Comparison of ENCODE assay signal across 16 cellular contexts in genomic region chr3:51622402-51622801, GRCh38. TPM values are rescaled to one million over a fixed set of nuclear protein-coding genes. Genes with fewer than 3 reads are reported as not detected.
DNase-seq lines count a peak whose midpoint lies in the region; ATAC-seq, FAIRE-seq and TF ChIP-seq lines count a peak whose summit lies in the region.
"Had no signal": no experiment of that assay in that cellular context is flagged by ENCODE, and none has a peak within 500 bp of the region (broad histone marks: within the 10 kb centered on the region; RNA-seq: fewer than 3 reads in every experiment).

No MANE protein-coding gene starts in this region.

- H3K4me1 Mint-ChIP-seq in T-helper 2 cell treated with Interferon-gamma antibody and Interleukin-4, amounts not matched to agents 5 μg/mL and 100 μg/mL, for 36 hours (ENCODE audit: low read depth) = peaks cover 7% of the 10 kb centered on the region

- H3K9me3 Mint-ChIP-seq in T-helper 2 cell treated with Interferon-gamma antibody and Interleukin-4, amounts not matched to agents 5 μg/mL and 100 μg/mL, for 36 hours = no peaks in the 10 kb centered on the region
- H3K9me3 Mint-ChIP-seq: H9 had no signal

- H3K4me3 ChIP-seq in AG09309 (ENCODE audit: control insufficient read depth, low read depth, low read length) (no peak overlapping the region), sigmoid colon (no peak overlapping the region), body of pancreas (no peak overlapping the region)
- H3K4me3 ChIP-seq: thoracic aorta had no signal

- TF ChIP-seq EP300 in sigmoid colon (IDR thresholded peaks at IDR 0.05) = no peak

- H3K27ac Mint-ChIP-seq in T-helper 2 cell treated with Interferon-gamma antibody and Interleukin-4, amounts not matched to agents 5 μg/mL and 100 μg/mL, for 36 hours = no peak overlapping the region
- H3K27ac Mint-ChIP-seq: activated CD4-positive, alpha-beta T cell treated with anti-CD3 and anti-CD28 coated beads for 36 hours; activated naive CD8-positive, alpha-beta T cell; B cell had no signal

- 86 to 92% methylated on average over 3 of the region's 3 CpGs for WGBS in sigmoid colon, 2 donors
- 91 to 98% methylated on average over 3 of the region's 3 CpGs for WGBS in body of pancreas, 2 donors

- peak overlapping the region; percentile 68 to 81 (median 78) for H3K27ac ChIP-seq in sigmoid colon
- peak overlapping the region in 1 of 4 donors; percentile 69 for H3K27ac ChIP-seq in body of pancreas
- H3K27ac ChIP-seq: thoracic aorta had no signal

- H3K4me1 ChIP-seq in sigmoid colon (peaks cover 0 to 57% (median 40%) of the 10 kb centered on the region in 4 donors), body of pancreas (peaks cover 28% of the 10 kb centered on the region)

- no peak for TF ChIP-seq POLR2A in sigmoid colon (IDR thresholded peaks at IDR 0.05)
- no peak for TF ChIP-seq POLR2A in body of pancreas (IDR thresholded peaks at IDR 0.05)
- TF ChIP-seq POLR2A in GM12892 (IDR thresholded peaks at IDR 0.05; ENCODE audit: low read depth, low read length) = no peak

- H3K36me3 ChIP-seq in sigmoid colon = peaks cover 0 to under 1% (median under 1%) of the 10 kb centered on the region in 4 donors
- no peaks in the 10 kb centered on the region for H3K36me3 ChIP-seq in body of pancreas (replicated peaks in 1 of 2; ENCODE audit: insufficient read depth in 1 of 2, low read depth in 2 of 2)
- H3K36me3 ChIP-seq: thoracic aorta had no signal

- intact Hi-C loops in sigmoid colon (cut with DNase I) (loop anchor here (5.0 kb wide), 2 partner anchors 45 to 120 kb away; partner anchors contain the start of gene DCAF1), body of pancreas (cut with DNase I) (no loop called here)

- H3K4me3 Mint-ChIP-seq in T-helper 2 cell treated with Interferon-gamma antibody and Interleukin-4, amounts not matched to agents 5 μg/mL and 100 μg/mL, for 36 hours = no peak overlapping the region
- H3K4me3 Mint-ChIP-seq: activated CD4-positive, alpha-beta T cell treated with anti-CD3 and anti-CD28 coated beads for 36 hours; activated naive CD8-positive, alpha-beta T cell; B cell; H9 had no signal

- H3K36me3 Mint-ChIP-seq in T-helper 2 cell treated with Interferon-gamma antibody and Interleukin-4, amounts not matched to agents 5 μg/mL and 100 μg/mL, for 36 hours (ENCODE audit: low read depth) = peaks cover 2% of the 10 kb centered on the region
- H3K36me3 Mint-ChIP-seq: activated naive CD8-positive, alpha-beta T cell had no signal

- ATAC-seq in body of pancreas = no peak
- ATAC-seq: activated CD4-positive, alpha-beta T cell treated with anti-CD3 and anti-CD28 coated beads for 36 hours had no signal

- H3K9me3 ChIP-seq in sigmoid colon (no peaks in the 10 kb centered on the region), body of pancreas (no peaks in the 10 kb centered on the region)
- H3K9me3 ChIP-seq: thoracic aorta had no signal

- DNase-seq in AG09309 (ENCODE audit: low read depth) (peak; percentile 3), NCI-H446 treated with DMSO at 0.1 percent for 48 hours (lab: John Stamatoyannopoulos, UW) (peak; percentile 35), fibroblast of peridontal ligament (ENCODE audit: extremely low read depth) (peak; percentile 29), sigmoid colon (no peak), body of pancreas (no peak), RKO (ENCODE audit: low spot score) (no peak), GM12892 (ENCODE audit: insufficient read length) (no peak)
- no peak for DNase-seq in T-helper 2 cell treated with Interferon-gamma antibody and Interleukin-4, amounts not matched to agents 5 μg/mL and 100 μg/mL, for 36 hours (ENCODE audit: low spot score)
- DNase-seq: activated CD4-positive, alpha-beta T cell treated with anti-CD3 and anti-CD28 coated beads for 36 hours; H9; kidney; NCI-H1105; NCI-H226 had no signal

- no peaks in the 10 kb centered on the region for H3K27me3 Mint-ChIP-seq in T-helper 2 cell treated with Interferon-gamma antibody and Interleukin-4, amounts not matched to agents 5 μg/mL and 100 μg/mL, for 36 hours (ENCODE audit: low read depth)
- H3K27me3 Mint-ChIP-seq: activated CD4-positive, alpha-beta T cell treated with anti-CD3 and anti-CD28 coated beads for 36 hours; activated naive CD8-positive, alpha-beta T cell; B cell had no signal

- TF ChIP-seq CTCF in AG09309 (IDR thresholded peaks at IDR 0.05; ENCODE audit: control insufficient read depth, insufficient read depth, low read depth, low read length, missing control alignments) (no peak), sigmoid colon (IDR thresholded peaks at IDR 0.05) (no peak), body of pancreas (IDR thresholded peaks at IDR 0.05) (no peak)

- FAIRE-seq in GM12892 (lab: Jason Lieb, UNC) = no peak
- FAIRE-seq: kidney had no signal

- H3K27me3 ChIP-seq in sigmoid colon (no peaks in the 10 kb centered on the region), body of pancreas (no peaks in the 10 kb centered on the region)

RNA-seq across cellular contexts. Expression of gene TEX264, which starts 48.6 kb away (rescaled TPM):
- total RNA-seq in sigmoid colon (10 to 100 TPM; 43.2 to 72.4 (median 70.2) TPM), body of pancreas (10 to 100 TPM; 41.2 to 44.1 TPM)
- 10 to 100 TPM; 23.4 to 79.7 (median 30.7) TPM for polyA plus RNA-seq in sigmoid colon
- polyA plus RNA-seq in GM12892 (2012; ENCODE audit: missing spikeins) = 23.9 TPM

Comparison
In these comparisons a context has a peak if more than half of its experiments do, and no peak if none do; other contexts are left out.
1. DNase-seq: peak in AG09309 (single experiment), NCI-H446 treated with DMSO at 0.1 percent for 48 hours (single experiment) and fibroblast of peridontal ligament (single experiment); none in sigmoid colon (single experiment), body of pancreas (0 of 4), RKO (single experiment), T-helper 2 cell treated with Interferon-gamma antibody and Interleukin-4, amounts not matched to agents 5 μg/mL and 100 μg/mL, for 36 hours (single experiment) and GM12892 (single experiment).